In genomic region chr5:167307042-167307441, GRCh38 we compare ENCODE assay signal across 29 cellular contexts.
"Had no signal": no experiment of that assay in that cellular context is flagged by ENCODE, and none has a peak within 500 bp of the region (broad histone marks: within the 10 kb centered on the region; RNA-seq: fewer than 3 reads in every experiment).

No MANE protein-coding gene starts in this region.

- H3K4me1 Mint-ChIP-seq: central memory CD8-positive, alpha-beta T cell; mesothelial cell of epicardium; naive B cell; stimulated activated naive CD8-positive, alpha-beta T cell treated with anti-CD3 and anti-CD28 coated beads, Interleukin-15, amount 100 ng/mL, for 72 hours had no signal

- H3K36me3 Mint-ChIP-seq: mesothelial cell of epicardium, naive B cell had no signal

- H3K27me3 Mint-ChIP-seq: central memory CD8-positive, alpha-beta T cell; dendritic cell treated with granulocyte-macrophage colony-stimulating factor and Interleukin-4, amounts not matched to agents 40 ng/mL and 50 ng/mL, for 4 days; naive B cell; natural killer cell treated with Interleukin-12 subunit alpha and Interleukin-12 subunit beta and Interleukin-15 and Interleukin-18, amount 100 ng/mL, for 72 hours; stimulated activated naive CD8-positive, alpha-beta T cell treated with anti-CD3 and anti-CD28 coated beads, Interleukin-15, amount 100 ng/mL, for 72 hours had no signal

- H3K36me3 ChIP-seq: colonic mucosa, gastrocnemius medialis, heart left ventricle, pancreas, right lobe of liver, suprapubic skin had no signal

- H3K4me2 ChIP-seq: hepatocyte had no signal

- H3K4me3 Mint-ChIP-seq: central memory CD8-positive, alpha-beta T cell; dendritic cell treated with granulocyte-macrophage colony-stimulating factor and Interleukin-4, amounts not matched to agents 40 ng/mL and 50 ng/mL, for 4 days; endodermal cell; mesothelial cell of epicardium; naive B cell; natural killer cell treated with Interleukin-12 subunit alpha and Interleukin-12 subunit beta and Interleukin-15 and Interleukin-18, amount 100 ng/mL, for 72 hours; stimulated activated naive CD8-positive, alpha-beta T cell treated with anti-CD3 and anti-CD28 coated beads, Interleukin-15, amount 100 ng/mL, for 72 hours had no signal

- H3K27me3 ChIP-seq: colonic mucosa, gastrocnemius medialis, heart left ventricle, hepatocyte, pancreas, right lobe of liver, suprapubic skin had no signal

- H3K79me2 ChIP-seq: hepatocyte had no signal

- H2AFZ ChIP-seq: hepatocyte had no signal

- H3K9me3 Mint-ChIP-seq: endodermal cell, mesothelial cell of epicardium had no signal

- H3K4me3 ChIP-seq: colonic mucosa, gastrocnemius medialis, heart left ventricle, hepatocyte, lung, mucosa of descending colon, pancreas, right lobe of liver, suprapubic skin had no signal

- H3K4me1 ChIP-seq: colonic mucosa, pancreas, right lobe of liver, suprapubic skin had no signal

- FAIRE-seq: islet of Langerhans, pancreas, small intestine had no signal

- H3K27ac Mint-ChIP-seq: dendritic cell treated with granulocyte-macrophage colony-stimulating factor and Interleukin-4, amounts not matched to agents 40 ng/mL and 50 ng/mL, for 4 days; endodermal cell; mesothelial cell of epicardium; natural killer cell treated with Interleukin-12 subunit alpha and Interleukin-12 subunit beta and Interleukin-15 and Interleukin-18, amount 100 ng/mL, for 72 hours; stimulated activated naive CD8-positive, alpha-beta T cell treated with anti-CD3 and anti-CD28 coated beads, Interleukin-15, amount 100 ng/mL, for 72 hours had no signal

- ATAC-seq: esophagus mucosa; left colon; mucosa of descending colon; natural killer cell treated with Interleukin-12 subunit alpha and Interleukin-12 subunit beta and Interleukin-15 and Interleukin-18, amount 100 ng/mL, for 72 hours; pancreas; right lobe of liver; stimulated activated naive CD8-positive, alpha-beta T cell treated with anti-CD3 and anti-CD28 coated beads, Interleukin-15, amount 100 ng/mL, for 72 hours had no signal

- H3K27ac ChIP-seq: colonic mucosa, epithelial cell of prostate, gastrocnemius medialis, heart left ventricle, hepatocyte, pancreas, right lobe of liver, suprapubic skin had no signal

- H3K9me3 ChIP-seq: colonic mucosa, gastrocnemius medialis, heart left ventricle, mucosa of descending colon, pancreas, right lobe of liver, suprapubic skin had no signal

- DNase-seq: colonic mucosa; effector CD8-positive, alpha-beta T cell; endodermal cell; foreskin fibroblast; gastrocnemius medialis; heart left ventricle; left colon; mesenchymal stem cell; mucosa of descending colon; naive B cell; pancreas; right lobe of liver; small intestine; stimulated activated CD4-positive, alpha-beta T cell treated with anti-CD3 and anti-CD28 coated beads, Interleukin-15, amount 100 ng/mL, for 24 hours; stimulated activated CD4-positive, alpha-beta T cell treated with anti-CD3 and anti-CD28 coated beads, Interleukin-4, amount 100 ng/mL, for 1 hour; stimulated activated CD8-positive, alpha-beta memory T cell treated with anti-CD3 and anti-CD28 coated beads, Interleukin-4, amount 100 ng/mL, for 48 hours; stimulated activated naive CD4-positive, alpha-beta T cell; stimulated activated naive CD8-positive, alpha-beta T cell treated with anti-CD3 and anti-CD28 coated beads, Interleukin-15, amount 100 ng/mL, for 72 hours; trophoblast cell had no signal
